18 cellular contexts compared by ENCODE assay signal in the genomic region with DNA sequence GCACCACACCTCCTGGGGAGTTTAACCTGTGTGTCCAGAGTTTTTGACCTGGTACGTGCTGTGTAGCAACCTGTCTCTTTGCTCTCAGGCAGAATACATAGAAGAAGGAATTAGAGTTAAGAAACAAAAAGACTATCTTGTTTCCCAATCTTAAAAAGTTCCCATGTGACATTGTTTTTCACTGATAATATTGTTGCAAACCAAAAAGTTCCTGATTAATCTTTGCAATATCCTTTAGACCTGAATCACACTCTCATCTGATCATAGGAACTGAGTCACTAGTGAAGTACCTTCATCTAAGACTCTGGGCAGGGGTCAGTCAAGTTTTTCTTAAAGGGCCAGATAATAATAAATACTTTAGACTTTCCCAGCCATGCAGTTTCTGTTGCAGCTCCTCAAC. TPM values are rescaled to one million over a fixed set of nuclear protein-coding genes. Genes with fewer than 3 reads are reported as not detected.
DNase-seq lines count a peak whose midpoint lies in the region; ATAC-seq and TF ChIP-seq lines count a peak whose summit lies in the region.
"Had no signal": no experiment of that assay in that cellular context is flagged by ENCODE, and none has a peak within 500 bp of the region (broad histone marks: within the 10 kb centered on the region; RNA-seq: fewer than 3 reads in every experiment).

No MANE protein-coding gene starts in this region.

- H3K4me3 ChIP-seq in adipocyte (ENCODE audit: low read length) (no peak overlapping the region), HAP-1 (no peak overlapping the region)
- H3K4me3 ChIP-seq: BLaER1, esophagus squamous epithelium, lower lobe of right lung had no signal

- no peak overlapping the region for H3K27ac Mint-ChIP-seq in glutamatergic neuron (ENCODE audit: unreplicated experiment)
- peak overlapping the region; percentile 68 for H3K27ac Mint-ChIP-seq in stimulated activated memory B cell treated with anti-CD40 and anti-IgM and Interleukin-4, amounts not matched to agents 10 μg/mL and 1 μg/mL and 100 μg/mL, for 72 hours
- H3K27ac Mint-ChIP-seq: activated naive CD4-positive, alpha-beta T cell treated with anti-CD3 and anti-CD28 coated beads, Interleukin-2, amount 10 ng/mL, durations not matched to agents 7 days and 5 days; naive thymus-derived CD4-positive, alpha-beta T cell had no signal

- peaks cover 72% of the 10 kb centered on the region for H3K4me1 Mint-ChIP-seq in glutamatergic neuron (ENCODE audit: low read depth, unreplicated experiment)
- peaks cover 82% of the 10 kb centered on the region for H3K4me1 Mint-ChIP-seq in stimulated activated memory B cell treated with anti-CD40 and anti-IgM and Interleukin-4, amounts not matched to agents 10 μg/mL and 1 μg/mL and 100 μg/mL, for 72 hours
- H3K4me1 Mint-ChIP-seq: activated naive CD4-positive, alpha-beta T cell treated with anti-CD3 and anti-CD28 coated beads, Interleukin-2, amount 10 ng/mL, durations not matched to agents 7 days and 5 days had no signal

- H3K27me3 ChIP-seq in adipocyte (replicated peaks; ENCODE audit: control insufficient read depth, insufficient read depth, low read length) (no peaks in the 10 kb centered on the region), HAP-1 (ENCODE audit: low read depth) (no peaks in the 10 kb centered on the region)
- H3K27me3 ChIP-seq: BLaER1, esophagus squamous epithelium had no signal

- no peaks in the 10 kb centered on the region for H3K36me3 Mint-ChIP-seq in glutamatergic neuron (ENCODE audit: unreplicated experiment)
- peaks cover 60% of the 10 kb centered on the region for H3K36me3 Mint-ChIP-seq in stimulated activated memory B cell treated with anti-CD40 and anti-IgM and Interleukin-4, amounts not matched to agents 10 μg/mL and 1 μg/mL and 100 μg/mL, for 72 hours
- H3K36me3 Mint-ChIP-seq: activated naive CD4-positive, alpha-beta T cell treated with anti-CD3 and anti-CD28 coated beads, Interleukin-2, amount 10 ng/mL, durations not matched to agents 7 days and 5 days; naive thymus-derived CD4-positive, alpha-beta T cell had no signal

- H3K36me3 ChIP-seq in adipocyte (ENCODE audit: control insufficient read depth, insufficient read depth, low read length, severe bottlenecking) (no peaks in the 10 kb centered on the region), HAP-1 (replicated peaks) (peaks cover 10% of the 10 kb centered on the region)
- H3K36me3 ChIP-seq: esophagus squamous epithelium, lower lobe of right lung had no signal

- ATAC-seq in stimulated activated memory B cell treated with anti-CD40 and anti-IgM and Interleukin-4, amounts not matched to agents 10 μg/mL and 1 μg/mL and 100 μg/mL, for 72 hours, result no peak
- ATAC-seq: naive thymus-derived CD4-positive, alpha-beta T cell had no signal

- DNase-seq in HT1080 (ENCODE audit: low read depth) (peak; percentile 61), adipocyte (ENCODE audit: low read depth) (peak; percentile 20), glutamatergic neuron (no peak), NCI-H1694 (lab: John Stamatoyannopoulos, UW) (no peak), HAP-1 (ENCODE audit: low spot score in 2 of 2) (no peak), UCSD-AML1 (lab: John Stamatoyannopoulos, UW; ENCODE audit: unreplicated experiment) (no peak)
- DNase-seq: activated CD4-positive, alpha-beta T cell treated with anti-CD3 and anti-CD28 coated beads, Interleukin-2, amount 50 U/mL, for 4 hours; activated naive CD4-positive, alpha-beta T cell treated with anti-CD3 and anti-CD28 coated beads, Interleukin-2, amount 10 ng/mL, durations not matched to agents 7 days and 5 days; esophagus squamous epithelium; head of caudate nucleus; lower lobe of right lung; naive thymus-derived CD4-positive, alpha-beta T cell; NCI-H1436; small intestine; stimulated activated CD8-positive, alpha-beta memory T cell treated with anti-CD3 and anti-CD28 coated beads, Interleukin-4, amount 100 ng/mL, for 48 hours had no signal

- peaks cover 16% of the 10 kb centered on the region for H3K27me3 Mint-ChIP-seq in glutamatergic neuron (ENCODE audit: unreplicated experiment)
- no peaks in the 10 kb centered on the region for H3K27me3 Mint-ChIP-seq in stimulated activated memory B cell treated with anti-CD40 and anti-IgM and Interleukin-4, amounts not matched to agents 10 μg/mL and 1 μg/mL and 100 μg/mL, for 72 hours
- H3K27me3 Mint-ChIP-seq: activated naive CD4-positive, alpha-beta T cell treated with anti-CD3 and anti-CD28 coated beads, Interleukin-2, amount 10 ng/mL, durations not matched to agents 7 days and 5 days had no signal

- H3K4me1 ChIP-seq in adipocyte (ENCODE audit: control insufficient read depth, insufficient read depth, low read length) (peaks cover 49% of the 10 kb centered on the region), HAP-1 (no peaks in the 10 kb centered on the region)
- H3K4me1 ChIP-seq: BLaER1, esophagus squamous epithelium, lower lobe of right lung had no signal

- in situ Hi-C loops in HAP-1 (cut with MboI; ENCODE audit: low sequenced_read_pairs), result no loop called here

- peak overlapping the region; percentile 18 for H3K4me3 Mint-ChIP-seq in glutamatergic neuron (ENCODE audit: unreplicated experiment)
- H3K4me3 Mint-ChIP-seq in stimulated activated memory B cell treated with anti-CD40 and anti-IgM and Interleukin-4, amounts not matched to agents 10 μg/mL and 1 μg/mL and 100 μg/mL, for 72 hours, result no peak overlapping the region
- H3K4me3 Mint-ChIP-seq: activated naive CD4-positive, alpha-beta T cell treated with anti-CD3 and anti-CD28 coated beads, Interleukin-2, amount 10 ng/mL, durations not matched to agents 7 days and 5 days; naive thymus-derived CD4-positive, alpha-beta T cell had no signal

- no peaks in the 10 kb centered on the region for H3K9me3 ChIP-seq in adipocyte (ENCODE audit: control insufficient read depth, low read length)
- H3K9me3 ChIP-seq in HAP-1, result no peaks in the 10 kb centered on the region
- H3K9me3 ChIP-seq: esophagus squamous epithelium, lower lobe of right lung had no signal

- TF ChIP-seq CTCF in glutamatergic neuron (IDR thresholded peaks at IDR 0.05; ENCODE audit: partially characterized antibody, unreplicated experiment), result no peak

- peaks cover 14% of the 10 kb centered on the region for H3K9me3 Mint-ChIP-seq in glutamatergic neuron (ENCODE audit: unreplicated experiment)
- H3K9me3 Mint-ChIP-seq in stimulated activated memory B cell treated with anti-CD40 and anti-IgM and Interleukin-4, amounts not matched to agents 10 μg/mL and 1 μg/mL and 100 μg/mL, for 72 hours, result no peaks in the 10 kb centered on the region
- H3K9me3 Mint-ChIP-seq: activated naive CD4-positive, alpha-beta T cell treated with anti-CD3 and anti-CD28 coated beads, Interleukin-2, amount 10 ng/mL, durations not matched to agents 7 days and 5 days had no signal

- H3K9ac ChIP-seq in adipocyte (ENCODE audit: low read length), result no peak overlapping the region
- H3K9ac ChIP-seq: BLaER1 had no signal

RNA-seq across cellular contexts. Expression of gene BASP1, which starts 35.1 kb away (rescaled TPM):
- total RNA-seq in HT1080 (2014; rRNA removed; shearing (Covaris generic)), result 134 and 149 TPM in 2 replicates
- polyA plus RNA-seq in HT1080 (2015; cell fraction: cytosol; rRNA removed), result 170 and 186 TPM in 2 replicates
- 70.1 and 81.9 TPM in 2 replicates for polyA plus RNA-seq in HT1080 (2015; cell fraction: nucleus; rRNA removed)
- 832 TPM for total RNA-seq in glutamatergic neuron (ENCODE audit: unreplicated experiment)
- total RNA-seq: HT-29 had no signal

Comparison
In these comparisons a context has a peak if more than half of its experiments do, and no peak if none do; other contexts are left out.
1. DNase-seq: peak in HT1080 (single experiment) and adipocyte (single experiment); none in glutamatergic neuron (single experiment), NCI-H1694 (single experiment), HAP-1 (0 of 2) and UCSD-AML1 (single experiment).